Comparison of ENCODE assay signal across 1 cellular context in the genomic region with DNA sequence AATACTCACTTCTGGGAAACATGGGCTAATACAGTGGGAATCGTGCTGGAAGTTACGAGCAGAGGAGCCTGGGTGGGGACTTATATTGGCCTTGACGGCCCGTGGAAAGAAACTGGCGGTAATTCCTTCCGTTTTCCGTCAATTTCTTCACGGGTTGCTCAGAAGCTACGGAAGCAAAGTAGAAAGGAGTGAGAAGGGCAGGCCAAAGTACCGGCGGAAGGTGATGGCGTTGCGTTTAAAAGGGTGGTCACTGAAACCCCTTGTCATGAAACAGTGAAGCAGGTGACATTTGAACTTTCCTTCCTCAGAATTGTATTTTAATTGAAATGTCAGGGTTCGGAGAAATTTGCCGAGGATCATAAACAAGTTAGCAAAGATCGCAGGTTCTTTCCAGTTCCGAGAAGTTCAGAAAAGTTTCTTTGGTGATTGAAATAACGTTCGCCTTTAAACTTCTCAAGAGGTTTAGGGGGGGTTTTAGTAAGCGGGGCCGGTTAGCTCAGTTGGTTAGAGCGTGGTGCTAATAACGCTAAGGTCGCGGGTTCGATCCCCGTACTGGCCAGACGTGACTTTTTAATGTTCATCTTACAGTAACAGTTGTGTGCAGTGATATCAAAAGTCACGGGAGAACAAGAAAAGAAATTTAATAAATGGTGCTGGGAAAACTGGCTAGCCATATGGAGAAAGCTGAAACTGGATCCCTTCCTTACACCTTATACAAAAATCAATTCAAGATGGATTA.
A peak's percentile ranks its signal among the peaks of the same experiment; 100 is the strongest.
TF ChIP-seq lines count a peak whose summit lies in the region.

No MANE protein-coding gene starts in this region.

TF ChIP-seq in H1, 55 proteins besides CTCF, POLR2A, EP300 and RAD21:
- TF ChIP-seq, protein P1, sequence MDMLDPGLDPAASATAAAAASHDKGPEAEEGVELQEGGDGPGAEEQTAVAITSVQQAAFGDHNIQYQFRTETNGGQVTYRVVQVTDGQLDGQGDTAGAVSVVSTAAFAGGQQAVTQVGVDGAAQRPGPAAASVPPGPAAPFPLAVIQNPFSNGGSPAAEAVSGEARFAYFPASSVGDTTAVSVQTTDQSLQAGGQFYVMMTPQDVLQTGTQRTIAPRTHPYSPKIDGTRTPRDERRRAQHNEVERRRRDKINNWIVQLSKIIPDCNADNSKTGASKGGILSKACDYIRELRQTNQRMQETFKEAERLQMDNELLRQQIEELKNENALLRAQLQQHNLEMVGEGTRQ (IDR thresholded peaks at IDR 0.05; ENCODE audit: low read length): 0 out of 2 replicates have a peak, but pooled peaks have one; percentile 9
- TF ChIP-seq SIN3A (conservative IDR thresholded peaks at IDR 0.05 in 1 of 2, IDR thresholded peaks at IDR 0.05 in 1 of 2; ENCODE audit: low read depth in 1 of 2, low read length in 2 of 2) (0 out of 4 replicates have a peak, but pooled peaks of 1 of the 2 experiments have one; percentile 55), TEAD4 (IDR thresholded peaks at IDR 0.05; ENCODE audit: low read depth, low read length) (peak; percentile 58), EGR1 (IDR thresholded peaks at IDR 0.05; ENCODE audit: borderline replicate concordance, low read depth, low read length) (0 out of 2 replicates have a peak, but pooled peaks have one; percentile 29), HDAC2 (IDR thresholded peaks at IDR 0.05; ENCODE audit: borderline replicate concordance in 1 of 2, low read depth in 2 of 2, low read length in 2 of 2) (0 out of 4 replicates have a peak, but pooled peaks of 1 of the 2 experiments have one; percentile 25), MAFK (IDR thresholded peaks at IDR 0.05; ENCODE audit: low read depth, low read length) (peak; percentile 82; the same call in 1 of the 2 replicates), RBBP5 (IDR thresholded peaks at IDR 0.05; ENCODE audit: borderline replicate concordance, low read depth, low read length) (0 out of 2 replicates have a peak, but pooled peaks have one; percentile 53), TBP (IDR thresholded peaks at IDR 0.05; ENCODE audit: low read depth, low read length) (peak; percentile 99), CEBPB (IDR thresholded peaks at IDR 0.05; ENCODE audit: low read depth, low read length) (peak; percentile 59)
TF ChIP-seq in H1: peak in this region for 9; not testable (repeated sequence) for 46.
